In genomic region chr18:21933931-21934765, GRCh38 we compare ENCODE assay signal across 14 cellular contexts.
DNase-seq lines count a peak whose midpoint lies in the region; ATAC-seq and TF ChIP-seq lines count a peak whose summit lies in the region.
"Had no signal": no experiment of that assay in that cellular context is flagged by ENCODE, and none has a peak within 500 bp of the region (broad histone marks: within the 10 kb centered on the region; RNA-seq: fewer than 3 reads in every experiment).

No MANE protein-coding gene starts in this region.

- DNase-seq in H7 (peak; percentile 53), NCI-H146 (lab: John Stamatoyannopoulos, UW) (peak; percentile 89), WTC11 (ENCODE audit: low spot score) (peak; percentile 23), neural progenitor cell (ENCODE audit: low spot score) (peak; percentile 56), cerebellum (ENCODE audit: low spot score) (no peak), endothelial cell (ENCODE audit: low spot score) (no peak)
- no peak for DNase-seq in activated CD8-positive, alpha-beta memory T cell treated with anti-CD3 and anti-CD28 coated beads, Interleukin-2, amount 10 ng/mL, durations not matched to agents 7 days and 5 days
- DNase-seq: ACHN; CD4-positive, CD25-positive, alpha-beta regulatory T cell; DMS53; NCI-H1694 treated with DMSO at 0.1 percent for 48 hours; Peyer's patch; SHP77 had no signal

- H3K9me3 ChIP-seq in neural progenitor cell (ENCODE audit: low read depth) = no peaks in the 10 kb centered on the region
- H3K9me3 ChIP-seq: Peyer's patch had no signal

- TF ChIP-seq CTCF in WTC11 (IDR thresholded peaks at IDR 0.05) = no peak
- peak; percentile 17 for TF ChIP-seq CTCF in neural progenitor cell (IDR thresholded peaks at IDR 0.05)
- TF ChIP-seq CTCF in endothelial cell (IDR thresholded peaks at IDR 0.05; ENCODE audit: unreplicated experiment) = no peak

- H3K27me3 Mint-ChIP-seq in WTC11 (ENCODE audit: low read depth) (peaks cover 73% of the 10 kb centered on the region), neural progenitor cell (ENCODE audit: insufficient read depth, low read depth) (peaks cover 8% of the 10 kb centered on the region), endothelial cell (ENCODE audit: unreplicated experiment) (peaks cover 3% of the 10 kb centered on the region)
- H3K27me3 Mint-ChIP-seq in activated CD8-positive, alpha-beta memory T cell treated with anti-CD3 and anti-CD28 coated beads, Interleukin-2, amount 10 ng/mL, durations not matched to agents 7 days and 5 days = peaks cover 9% of the 10 kb centered on the region

- peak overlapping the region; percentile 14 for H3K4me2 ChIP-seq in neural progenitor cell

- no peaks in the 10 kb centered on the region for H3K79me2 ChIP-seq in neural progenitor cell (ENCODE audit: low read depth)

- POLR2A ChIA-PET in WTC11 (lab: Charles Lee) = no interaction called here

- H3K27ac Mint-ChIP-seq in WTC11 (peak overlapping the region; percentile 69; the same call in 1 of the 2 replicates), neural progenitor cell (no peak overlapping the region), endothelial cell (ENCODE audit: unreplicated experiment) (no peak overlapping the region)
- H3K27ac Mint-ChIP-seq in activated CD8-positive, alpha-beta memory T cell treated with anti-CD3 and anti-CD28 coated beads, Interleukin-2, amount 10 ng/mL, durations not matched to agents 7 days and 5 days = no peak overlapping the region

- H3K4me3 Mint-ChIP-seq in WTC11 = no peak overlapping the region
- no peak overlapping the region for H3K4me3 Mint-ChIP-seq in neural progenitor cell
- H3K4me3 Mint-ChIP-seq in activated CD8-positive, alpha-beta memory T cell treated with anti-CD3 and anti-CD28 coated beads, Interleukin-2, amount 10 ng/mL, durations not matched to agents 7 days and 5 days = no peak overlapping the region
- H3K4me3 Mint-ChIP-seq in endothelial cell (ENCODE audit: unreplicated experiment) = no peak overlapping the region
- H3K4me3 Mint-ChIP-seq: CD4-positive, CD25-positive, alpha-beta regulatory T cell had no signal

- H3K27me3 ChIP-seq in H7 (ENCODE audit: control insufficient read depth, insufficient read depth, low read length) = peaks cover 14% of the 10 kb centered on the region
- peaks cover 100% of the 10 kb centered on the region for H3K27me3 ChIP-seq in neural progenitor cell
- H3K27me3 ChIP-seq: Peyer's patch had no signal

- H3K36me3 ChIP-seq in H7 (replicated peaks; ENCODE audit: control insufficient read depth, insufficient read depth, low read length) (no peaks in the 10 kb centered on the region), neural progenitor cell (no peaks in the 10 kb centered on the region)
- H3K36me3 ChIP-seq: Peyer's patch had no signal

- peaks cover 10% of the 10 kb centered on the region for H4K20me1 ChIP-seq in neural progenitor cell (ENCODE audit: low read depth)

- H3K36me3 Mint-ChIP-seq in WTC11 (no peaks in the 10 kb centered on the region), neural progenitor cell (no peaks in the 10 kb centered on the region), endothelial cell (ENCODE audit: low read depth, unreplicated experiment) (no peaks in the 10 kb centered on the region)
- H3K36me3 Mint-ChIP-seq in activated CD8-positive, alpha-beta memory T cell treated with anti-CD3 and anti-CD28 coated beads, Interleukin-2, amount 10 ng/mL, durations not matched to agents 7 days and 5 days = no peaks in the 10 kb centered on the region
- H3K36me3 Mint-ChIP-seq: CD4-positive, CD25-positive, alpha-beta regulatory T cell had no signal

- ATAC-seq in WTC11 = peak; percentile 96
- no peak for ATAC-seq in activated CD8-positive, alpha-beta memory T cell treated with anti-CD3 and anti-CD28 coated beads, Interleukin-2, amount 10 ng/mL, durations not matched to agents 7 days and 5 days
- ATAC-seq: SK-N-SH treated with all-trans-retinoic acid at 6 μM for 48 hours had no signal

- H3K4me1 ChIP-seq in neural progenitor cell = peaks cover 7% of the 10 kb centered on the region
- H3K4me1 ChIP-seq: Peyer's patch had no signal

- H3K4me1 Mint-ChIP-seq in WTC11 = peaks cover 16% of the 10 kb centered on the region
- peaks cover 4% of the 10 kb centered on the region for H3K4me1 Mint-ChIP-seq in neural progenitor cell
- no peaks in the 10 kb centered on the region for H3K4me1 Mint-ChIP-seq in activated CD8-positive, alpha-beta memory T cell treated with anti-CD3 and anti-CD28 coated beads, Interleukin-2, amount 10 ng/mL, durations not matched to agents 7 days and 5 days
- peaks cover 4% of the 10 kb centered on the region for H3K4me1 Mint-ChIP-seq in endothelial cell (ENCODE audit: unreplicated experiment)
- H3K4me1 Mint-ChIP-seq: CD4-positive, CD25-positive, alpha-beta regulatory T cell had no signal

- no peak overlapping the region for H3K9ac ChIP-seq in neural progenitor cell

- H3F3A ChIP-seq in neural progenitor cell (ENCODE audit: low read depth) = peaks cover 13% of the 10 kb centered on the region

- H3K27ac ChIP-seq in neural progenitor cell = no peak overlapping the region
- H3K27ac ChIP-seq: Peyer's patch had no signal

- CTCF ChIA-PET in WTC11 (lab: Charles Lee) = interaction anchor here (1.0 to 2.6 kb wide), 9 partner anchors 12 to 445 kb away, joined by 3 to 9 read pairs (median 4); no protein-coding TSS in a partner anchor
- CTCF ChIA-PET in activated CD8-positive, alpha-beta memory T cell treated with anti-CD3 and anti-CD28 coated beads, Interleukin-2, amount 10 ng/mL, durations not matched to agents 7 days and 5 days (lab: Charles Lee) = no interaction called here

- H3K4me3 ChIP-seq in H7 (ENCODE audit: insufficient read depth, low read depth, low read length) (no peak overlapping the region), neural progenitor cell (no peak overlapping the region)
- H3K4me3 ChIP-seq: Peyer's patch had no signal

- no peak overlapping the region for H2AFZ ChIP-seq in neural progenitor cell (replicated peaks)

- H3K9me3 Mint-ChIP-seq in WTC11 (peaks cover 4% of the 10 kb centered on the region; the same call in 1 of the 2 replicates), neural progenitor cell (no peaks in the 10 kb centered on the region), endothelial cell (ENCODE audit: unreplicated experiment) (no peaks in the 10 kb centered on the region)
- no peaks in the 10 kb centered on the region for H3K9me3 Mint-ChIP-seq in activated CD8-positive, alpha-beta memory T cell treated with anti-CD3 and anti-CD28 coated beads, Interleukin-2, amount 10 ng/mL, durations not matched to agents 7 days and 5 days (ENCODE audit: low read depth)
- H3K9me3 Mint-ChIP-seq: CD4-positive, CD25-positive, alpha-beta regulatory T cell had no signal

TF ChIP-seq in WTC11, 78 proteins besides CTCF, POLR2A, EP300 and RAD21 (continues in another document):
- TF ChIP-seq, protein P1, sequence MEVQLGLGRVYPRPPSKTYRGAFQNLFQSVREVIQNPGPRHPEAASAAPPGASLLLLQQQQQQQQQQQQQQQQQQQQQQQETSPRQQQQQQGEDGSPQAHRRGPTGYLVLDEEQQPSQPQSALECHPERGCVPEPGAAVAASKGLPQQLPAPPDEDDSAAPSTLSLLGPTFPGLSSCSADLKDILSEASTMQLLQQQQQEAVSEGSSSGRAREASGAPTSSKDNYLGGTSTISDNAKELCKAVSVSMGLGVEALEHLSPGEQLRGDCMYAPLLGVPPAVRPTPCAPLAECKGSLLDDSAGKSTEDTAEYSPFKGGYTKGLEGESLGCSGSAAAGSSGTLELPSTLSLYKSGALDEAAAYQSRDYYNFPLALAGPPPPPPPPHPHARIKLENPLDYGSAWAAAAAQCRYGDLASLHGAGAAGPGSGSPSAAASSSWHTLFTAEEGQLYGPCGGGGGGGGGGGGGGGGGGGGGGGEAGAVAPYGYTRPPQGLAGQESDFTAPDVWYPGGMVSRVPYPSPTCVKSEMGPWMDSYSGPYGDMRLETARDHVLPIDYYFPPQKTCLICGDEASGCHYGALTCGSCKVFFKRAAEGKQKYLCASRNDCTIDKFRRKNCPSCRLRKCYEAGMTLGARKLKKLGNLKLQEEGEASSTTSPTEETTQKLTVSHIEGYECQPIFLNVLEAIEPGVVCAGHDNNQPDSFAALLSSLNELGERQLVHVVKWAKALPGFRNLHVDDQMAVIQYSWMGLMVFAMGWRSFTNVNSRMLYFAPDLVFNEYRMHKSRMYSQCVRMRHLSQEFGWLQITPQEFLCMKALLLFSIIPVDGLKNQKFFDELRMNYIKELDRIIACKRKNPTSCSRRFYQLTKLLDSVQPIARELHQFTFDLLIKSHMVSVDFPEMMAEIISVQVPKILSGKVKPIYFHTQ (CRISPR knock-in tag; IDR thresholded peaks at IDR 0.05) = no peak
- TF ChIP-seq PREB (CRISPR knock-in tag; IDR thresholded peaks at IDR 0.05; ENCODE audit: borderline replicate concordance) = no peak
- TF ChIP-seq, protein P2, sequence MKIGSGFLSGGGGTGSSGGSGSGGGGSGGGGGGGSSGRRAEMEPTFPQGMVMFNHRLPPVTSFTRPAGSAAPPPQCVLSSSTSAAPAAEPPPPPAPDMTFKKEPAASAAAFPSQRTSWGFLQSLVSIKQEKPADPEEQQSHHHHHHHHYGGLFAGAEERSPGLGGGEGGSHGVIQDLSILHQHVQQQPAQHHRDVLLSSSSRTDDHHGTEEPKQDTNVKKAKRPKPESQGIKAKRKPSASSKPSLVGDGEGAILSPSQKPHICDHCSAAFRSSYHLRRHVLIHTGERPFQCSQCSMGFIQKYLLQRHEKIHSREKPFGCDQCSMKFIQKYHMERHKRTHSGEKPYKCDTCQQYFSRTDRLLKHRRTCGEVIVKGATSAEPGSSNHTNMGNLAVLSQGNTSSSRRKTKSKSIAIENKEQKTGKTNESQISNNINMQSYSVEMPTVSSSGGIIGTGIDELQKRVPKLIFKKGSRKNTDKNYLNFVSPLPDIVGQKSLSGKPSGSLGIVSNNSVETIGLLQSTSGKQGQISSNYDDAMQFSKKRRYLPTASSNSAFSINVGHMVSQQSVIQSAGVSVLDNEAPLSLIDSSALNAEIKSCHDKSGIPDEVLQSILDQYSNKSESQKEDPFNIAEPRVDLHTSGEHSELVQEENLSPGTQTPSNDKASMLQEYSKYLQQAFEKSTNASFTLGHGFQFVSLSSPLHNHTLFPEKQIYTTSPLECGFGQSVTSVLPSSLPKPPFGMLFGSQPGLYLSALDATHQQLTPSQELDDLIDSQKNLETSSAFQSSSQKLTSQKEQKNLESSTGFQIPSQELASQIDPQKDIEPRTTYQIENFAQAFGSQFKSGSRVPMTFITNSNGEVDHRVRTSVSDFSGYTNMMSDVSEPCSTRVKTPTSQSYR (CRISPR knock-in tag; IDR thresholded peaks at IDR 0.05) = no peak
- TF ChIP-seq MXD4 (CRISPR knock-in tag; IDR thresholded peaks at IDR 0.05; ENCODE audit: borderline replicate concordance) = no peak
- no peak for TF ChIP-seq FOXJ3 (CRISPR knock-in tag; IDR thresholded peaks at IDR 0.05; ENCODE audit: borderline replicate concordance)

Comparison
In these comparisons a context has a peak if more than half of its experiments do, and no peak if none do; other contexts are left out.
1. DNase-seq: peak in H7 (single experiment), NCI-H146 (single experiment), WTC11 (single experiment) and neural progenitor cell (single experiment); none in activated CD8-positive, alpha-beta memory T cell treated with anti-CD3 and anti-CD28 coated beads, Interleukin-2, amount 10 ng/mL, durations not matched to agents 7 days and 5 days (single experiment), cerebellum (single experiment) and endothelial cell (single experiment).